In the genomic region with DNA sequence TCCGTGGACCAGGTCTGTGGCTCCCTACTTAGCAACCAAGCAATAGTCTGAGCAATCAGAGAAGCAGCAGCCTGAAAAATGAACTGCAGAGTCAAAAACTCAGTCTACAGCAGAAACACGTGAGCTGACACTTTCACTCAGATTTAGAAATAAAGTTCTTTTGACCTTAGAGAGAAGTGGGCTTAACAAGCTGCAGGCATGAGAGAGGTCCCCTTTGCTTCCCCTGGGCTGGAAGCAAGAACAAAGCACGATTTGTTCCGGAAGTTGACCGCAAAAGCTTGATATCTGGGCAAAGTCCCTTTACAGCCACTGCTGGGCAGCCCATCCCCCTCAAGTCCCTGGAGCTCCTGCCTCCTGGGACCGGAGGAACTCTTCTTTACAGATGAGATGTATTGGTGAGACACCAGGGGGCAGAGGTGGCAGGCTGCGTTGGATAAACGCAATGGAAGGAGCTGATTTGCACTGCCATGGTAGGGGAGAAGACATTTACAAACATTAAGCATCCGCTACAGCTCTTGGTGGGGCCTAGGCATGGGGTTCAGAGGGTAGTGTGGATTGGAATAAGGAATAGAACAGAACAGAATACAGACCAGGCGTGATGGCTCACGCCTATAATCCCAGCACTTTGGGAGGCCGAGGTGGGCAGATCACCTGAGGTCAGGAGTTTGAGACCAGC, we compare ENCODE assay signal across 9 cellular contexts. TPM values are rescaled to one million over a fixed set of nuclear protein-coding genes. Genes with fewer than 3 reads are reported as not detected.
DNase-seq lines count a peak whose midpoint lies in the region; ATAC-seq and TF ChIP-seq lines count a peak whose summit lies in the region.
"Had no signal": no experiment of that assay in that cellular context is flagged by ENCODE, and none has a peak within 500 bp of the region (broad histone marks: within the 10 kb centered on the region; RNA-seq: fewer than 3 reads in every experiment).

No MANE protein-coding gene starts in this region.

- no peaks in the 10 kb centered on the region for H3K36me3 ChIP-seq in HEK293 (ENCODE audit: control insufficient read depth in 2 of 2, insufficient read depth in 1 of 2, low read length in 2 of 2)
- no peaks in the 10 kb centered on the region for H3K36me3 ChIP-seq in right lobe of liver
- H3K36me3 ChIP-seq: ascending aorta had no signal

- ATAC-seq in right lobe of liver, result peak; percentile 91 to 95 (median 92)
- no peak for ATAC-seq in GM21526 (IDR thresholded peaks at IDR 0.05; ENCODE audit: low FRiP score, unreplicated experiment)
- ATAC-seq in HG02623 (IDR thresholded peaks at IDR 0.05; ENCODE audit: unreplicated experiment), result no peak

- no peak overlapping the region for H3K27ac ChIP-seq in AG04450 (ENCODE audit: low read depth, low read length)
- H3K27ac ChIP-seq in HEK293 (ENCODE audit: extremely low read depth, low read depth, low read length), result no peak overlapping the region
- peak overlapping the region in 2 of 3 donors; percentile 42 to 64 for H3K27ac ChIP-seq in right lobe of liver
- H3K27ac ChIP-seq in coronary artery, result no peak overlapping the region
- H3K27ac ChIP-seq: ascending aorta had no signal

- H3K4me1 ChIP-seq in HEK293 (ENCODE audit: control insufficient read depth, insufficient read depth, low read length), result 0 out of 2 replicates have a peak, but pooled peaks cover 1% of the 10 kb centered on the region
- peaks cover 0 to 32% (median 3%) of the 10 kb centered on the region in 4 donors for H3K4me1 ChIP-seq in right lobe of liver
- H3K4me1 ChIP-seq: ascending aorta had no signal

- peak; percentile 29 for TF ChIP-seq POLR2A in right lobe of liver (IDR thresholded peaks at IDR 0.05)

- WGBS in right lobe of liver (ENCODE audit: insufficient coverage, low coverage, low lambda C conversion rate, missing lambda C conversion rate), result 43% methylated on average over 8 of the region's 12 CpGs

- H3K27me3 ChIP-seq in AG04450 (ENCODE audit: control insufficient read depth, insufficient read depth, low read length) (peaks cover 28% of the 10 kb centered on the region), right lobe of liver (no peaks in the 10 kb centered on the region)
- H3K27me3 ChIP-seq: ascending aorta had no signal

- POLR2A ChIA-PET in AG04450 (lab: Yijun Ruan, JAX), result interaction anchor here (0.5 kb wide), 1 partner anchor 1317 kb away, joined by 3 read pairs; no protein-coding TSS in a partner anchor
- POLR2A ChIA-PET in HEK293 (lab: Yijun Ruan, JAX), result interaction anchor here (1.2 to 1.3 kb wide), 2 partner anchors 16 to 31 kb away, joined by 4 to 5 read pairs; no protein-coding TSS in a partner anchor

- H3K9me3 ChIP-seq in AG04450 (ENCODE audit: control insufficient read depth, insufficient read depth, low read length), result no peaks in the 10 kb centered on the region
- no peaks in the 10 kb centered on the region for H3K9me3 ChIP-seq in HEK293 (ENCODE audit: control insufficient read depth, insufficient read depth, low read depth, low read length)
- H3K9me3 ChIP-seq in right lobe of liver, result no peaks in the 10 kb centered on the region
- H3K9me3 ChIP-seq: ascending aorta had no signal

- H3K4me3 ChIP-seq in AG04450 (ENCODE audit: low read depth, low read length), result no peak overlapping the region
- H3K4me3 ChIP-seq in HEK293 (ENCODE audit: low read depth, low read length), result no peak overlapping the region
- H3K4me3 ChIP-seq in right lobe of liver, result peak overlapping the region in 2 of 3 donors; percentile 17 to 19
- no peak overlapping the region for H3K4me3 ChIP-seq in coronary artery
- H3K4me3 ChIP-seq: ascending aorta had no signal

- CTCF ChIA-PET in AG04450 (lab: Charles Lee) (interaction anchor here (0.7 to 1.7 kb wide), 8 partner anchors 9 to 280 kb away, joined by 3 to 26 read pairs (median 5); no protein-coding TSS in a partner anchor), HEK293 (lab: Yijun Ruan, JAX) (interaction anchor here (0.6 to 4.0 kb wide), 12 partner anchors 10 to 280 kb away, joined by 3 to 36 read pairs (median 4); a partner anchor contains a TSS)

- DNase-seq in AG04450 (ENCODE audit: low read depth, low spot score), result no peak
- peak in 30 of 56 donors; percentile 21 to 75 (median 48) for DNase-seq in amygdala (lab: John Stamatoyannopoulos, UW)
- peak; percentile 57 to 81 (median 74) for DNase-seq in right lobe of liver
- DNase-seq in inferior parietal cortex (ENCODE audit: extremely low spot score), result no peak
- DNase-seq in coronary artery (ENCODE audit: low spot score), result no peak

- intact Hi-C loops in right lobe of liver (cut with DNase I), result no loop called here

- TF ChIP-seq CTCF in AG04450 (IDR thresholded peaks at IDR 0.05; ENCODE audit: low read depth, low read length), result peak; percentile 27
- peak; percentile 65 for TF ChIP-seq CTCF in HEK293 (tag by site-specific recombination; IDR thresholded peaks at IDR 0.05)
- peak; percentile 13 to 37 (median 26) for TF ChIP-seq CTCF in right lobe of liver (IDR thresholded peaks at IDR 0.05)
- TF ChIP-seq CTCF in coronary artery (IDR thresholded peaks at IDR 0.05), result no peak

TF ChIP-seq in HEK293, 187 proteins besides CTCF, POLR2A, EP300 and RAD21:
- no peak for TF ChIP-seq ZNF776 (tag by site-specific recombination; IDR thresholded peaks at IDR 0.05; ENCODE audit: borderline replicate concordance)
- TF ChIP-seq ZBTB48 (tag by site-specific recombination; IDR thresholded peaks at IDR 0.05), result 0 out of 2 replicates have a peak, but pooled peaks have one; percentile 37
- TF ChIP-seq ZNF2 (tag by site-specific recombination; IDR thresholded peaks at IDR 0.05), result no peak
- TF ChIP-seq ZFP3 (tag by site-specific recombination; IDR thresholded peaks at IDR 0.05; ENCODE audit: low read depth), result no peak
- TF ChIP-seq GLIS1 (tag by site-specific recombination; IDR thresholded peaks at IDR 0.05), result peak; percentile 47; the same call in 1 of the 2 replicates
- TF ChIP-seq ZNF837 (tag by site-specific recombination; IDR thresholded peaks at IDR 0.05), result no peak
- 0 out of 2 replicates have a peak, but pooled peaks have one; percentile 34 for TF ChIP-seq YY2 (tag by site-specific recombination; IDR thresholded peaks at IDR 0.05)
- TF ChIP-seq ZNF792 (tag by site-specific recombination; IDR thresholded peaks at IDR 0.05), result no peak
- TF ChIP-seq, protein P1, sequence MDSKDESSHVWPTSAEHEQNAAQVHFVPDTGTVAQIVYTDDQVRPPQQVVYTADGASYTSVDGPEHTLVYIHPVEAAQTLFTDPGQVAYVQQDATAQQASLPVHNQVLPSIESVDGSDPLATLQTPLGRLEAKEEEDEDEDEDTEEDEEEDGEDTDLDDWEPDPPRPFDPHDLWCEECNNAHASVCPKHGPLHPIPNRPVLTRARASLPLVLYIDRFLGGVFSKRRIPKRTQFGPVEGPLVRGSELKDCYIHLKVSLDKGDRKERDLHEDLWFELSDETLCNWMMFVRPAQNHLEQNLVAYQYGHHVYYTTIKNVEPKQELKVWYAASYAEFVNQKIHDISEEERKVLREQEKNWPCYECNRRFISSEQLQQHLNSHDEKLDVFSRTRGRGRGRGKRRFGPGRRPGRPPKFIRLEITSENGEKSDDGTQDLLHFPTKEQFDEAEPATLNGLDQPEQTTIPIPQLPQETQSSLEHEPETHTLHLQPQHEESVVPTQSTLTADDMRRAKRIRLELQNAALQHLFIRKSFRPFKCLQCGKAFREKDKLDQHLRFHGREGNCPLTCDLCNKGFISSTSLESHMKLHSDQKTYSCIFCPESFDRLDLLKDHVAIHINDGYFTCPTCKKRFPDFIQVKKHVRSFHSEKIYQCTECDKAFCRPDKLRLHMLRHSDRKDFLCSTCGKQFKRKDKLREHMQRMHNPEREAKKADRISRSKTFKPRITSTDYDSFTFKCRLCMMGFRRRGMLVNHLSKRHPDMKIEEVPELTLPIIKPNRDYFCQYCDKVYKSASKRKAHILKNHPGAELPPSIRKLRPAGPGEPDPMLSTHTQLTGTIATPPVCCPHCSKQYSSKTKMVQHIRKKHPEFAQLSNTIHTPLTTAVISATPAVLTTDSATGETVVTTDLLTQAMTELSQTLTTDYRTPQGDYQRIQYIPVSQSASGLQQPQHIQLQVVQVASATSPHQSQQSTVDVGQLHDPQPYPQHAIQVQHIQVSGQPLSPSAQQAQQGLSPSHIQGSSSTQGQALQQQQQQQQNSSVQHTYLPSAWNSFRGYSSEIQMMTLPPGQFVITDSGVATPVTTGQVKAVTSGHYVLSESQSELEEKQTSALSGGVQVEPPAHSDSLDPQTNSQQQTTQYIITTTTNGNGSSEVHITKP (tag by site-specific recombination; IDR thresholded peaks at IDR 0.05), result peak; percentile 72
- no peak for TF ChIP-seq ZNF169 (tag by site-specific recombination; IDR thresholded peaks at IDR 0.05)
- peak; percentile 41; the same call in 1 of the 2 replicates for TF ChIP-seq ZBTB17 (tag by site-specific recombination; IDR thresholded peaks at IDR 0.05)
- no peak for TF ChIP-seq ZNF274 (IDR thresholded peaks at IDR 0.05; ENCODE audit: low read length)
- TF ChIP-seq ZNF274 (tag by site-specific recombination; IDR thresholded peaks at IDR 0.05; ENCODE audit: borderline replicate concordance), result no peak

RNA-seq across cellular contexts. Expression of a gene that starts 5.8 kb away (rescaled TPM):
- 0.05 TPM in 1 of 2 replicates, not detected in the other for polyA plus RNA-seq in AG04450 (2011; rRNA removed)
- polyA minus RNA-seq in AG04450 (2011; rRNA and poly(A)+ RNA removed), result 0.05 TPM in 1 of 2 replicates, not detected in the other
- total RNA-seq in right lobe of liver, result 1 to 10 TPM in 5 of 6 experiments, under 1 TPM in 1; 0.95 to 4.7 (median 1.4) TPM
- total RNA-seq: ascending aorta had no signal

RNA-seq across cellular contexts. Expression of a gene that starts 23.1 kb away (rescaled TPM):
- 4.5 and 6.0 TPM in 2 replicates for polyA plus RNA-seq in AG04450 (2011; rRNA removed)
- 7.6 and 8.0 TPM in 2 replicates for polyA minus RNA-seq in AG04450 (2011; rRNA and poly(A)+ RNA removed)
- total RNA-seq in right lobe of liver, result 10 to 100 TPM; 29.5 to 96.1 (median 77.4) TPM

RNA-seq across cellular contexts. Expression of a gene that starts 30.3 kb away (rescaled TPM):
- polyA plus RNA-seq in AG04450 (2011; rRNA removed), result 62.4 and 70.0 TPM in 2 replicates
- polyA minus RNA-seq in AG04450 (2011; rRNA and poly(A)+ RNA removed), result 49.2 and 55.2 TPM in 2 replicates
- 10 to 100 TPM in 5 of 6 experiments, 1 to 10 TPM in 1; 8.0 to 15.9 (median 13.3) TPM for total RNA-seq in right lobe of liver

RNA-seq across cellular contexts. Expression of a gene that starts 59.0 kb away (rescaled TPM):
- polyA plus RNA-seq in AG04450 (2011; rRNA removed), result 0.14 and 0.15 TPM in 2 replicates
- polyA minus RNA-seq in AG04450 (2011; rRNA and poly(A)+ RNA removed), result 0.17 TPM in 1 of 2 replicates, not detected in the other
- under 1 TPM; 0.20 to 0.71 (median 0.48) TPM for total RNA-seq in right lobe of liver
- total RNA-seq: ascending aorta had no signal

RNA-seq across cellular contexts. Expression of a gene that starts 59.1 kb away (rescaled TPM):
- 318 and 329 TPM in 2 replicates for polyA plus RNA-seq in AG04450 (2011; rRNA removed)
- polyA minus RNA-seq in AG04450 (2011; rRNA and poly(A)+ RNA removed), result 18.5 and 20.0 TPM in 2 replicates
- total RNA-seq in right lobe of liver, result 100 to 1,000 TPM; 488 to 702 (median 628) TPM

Comparison
In these comparisons a context has a peak if more than half of its experiments do, and no peak if none do; other contexts are left out.
1. DNase-seq: peak in amygdala (30 of 56) and right lobe of liver (3 of 3); none in AG04450 (single experiment), inferior parietal cortex (single experiment) and coronary artery (single experiment).
2. H3K27ac ChIP-seq: peak in right lobe of liver (2 of 3); none in AG04450 (single experiment), HEK293 (single experiment) and coronary artery (0 of 2).
3. H3K4me3 ChIP-seq: peak in right lobe of liver (2 of 3); none in AG04450 (single experiment), HEK293 (single experiment) and coronary artery (single experiment).
4. ATAC-seq: peak in right lobe of liver (4 of 4); none in GM21526 (single experiment) and HG02623 (single experiment).